ENCODE assay signal across 1 cellular context in the genomic region with DNA sequence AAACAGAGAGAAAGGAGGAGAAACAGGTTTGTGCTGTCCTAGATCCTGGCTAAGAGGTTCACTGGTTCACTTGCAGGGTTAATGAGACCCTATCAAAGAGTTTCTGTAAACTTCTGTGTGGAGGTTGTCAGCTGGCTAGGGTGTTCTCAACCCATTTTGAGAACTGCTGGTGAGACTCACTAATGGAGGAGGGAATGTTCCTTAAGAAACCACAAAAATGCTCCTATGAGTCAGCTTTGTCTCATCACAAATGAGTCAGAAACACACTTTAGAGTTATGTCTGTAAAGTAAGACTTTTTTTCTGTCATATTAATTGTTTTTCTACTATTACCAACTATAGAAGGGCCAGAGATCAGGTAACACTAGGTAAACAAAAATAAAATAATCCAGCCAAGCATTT.
TF ChIP-seq lines count a peak whose summit lies in the region.

No MANE protein-coding gene starts in this region.

TF ChIP-seq in GM12878, 131 proteins besides CTCF, POLR2A, EP300 and RAD21 (continued from another document and continues in another):
- TF ChIP-seq ZNF274 (IDR thresholded peaks at IDR 0.05; ENCODE audit: insufficient read depth, insufficient read length) (no peak), STAT1 (conservative IDR thresholded peaks at IDR 0.05) (no peak), ZSCAN29 (IDR thresholded peaks at IDR 0.05) (no peak), ZNF384 (IDR thresholded peaks at IDR 0.05; ENCODE audit: borderline replicate concordance, low read depth, low read length) (no peak), ZNF217 (IDR thresholded peaks at IDR 0.05) (no peak), ZNF622 (IDR thresholded peaks at IDR 0.05) (no peak), GABPA (IDR thresholded peaks at IDR 0.05; ENCODE audit: low read depth) (no peak), MYC (IDR thresholded peaks at IDR 0.05; ENCODE audit: insufficient read depth, insufficient read length, insufficient replicate concordance, low read length, severe bottlenecking) (no peak), SUPT20H (IDR thresholded peaks at IDR 0.05; ENCODE audit: borderline replicate concordance, control insufficient read depth, low read depth, low read length) (no peak), TCF12 (IDR thresholded peaks at IDR 0.05; ENCODE audit: low read depth, low read length) (no peak), ESRRA (IDR thresholded peaks at IDR 0.05; ENCODE audit: low read length) (no peak), RUNX3 (IDR thresholded peaks at IDR 0.05; ENCODE audit: low read length) (peak; percentile 96), CREM (IDR thresholded peaks at IDR 0.05; ENCODE audit: low read depth) (peak; percentile 65; the same call in 1 of the 2 replicates), IKZF2 (IDR thresholded peaks at IDR 0.05) (peak; percentile 17 to 38; a peak in 1 of 4 replicates), FOXM1 (IDR thresholded peaks at IDR 0.05; ENCODE audit: low read depth, low read length) (no peak; the same call in 1 of the 2 replicates), PML (IDR thresholded peaks at IDR 0.05; ENCODE audit: low read length) (no peak), ZBED1 (IDR thresholded peaks at IDR 0.05; ENCODE audit: borderline replicate concordance) (peak; percentile 24; the same call in 1 of the 2 replicates), TCF7 (IDR thresholded peaks at IDR 0.05; ENCODE audit: borderline replicate concordance) (0 out of 2 replicates have a peak, but pooled peaks have one; percentile 18), KAT2A (conservative IDR thresholded peaks at IDR 0.05; ENCODE audit: control insufficient read depth, low read depth, low read length) (no peak), CBFB (IDR thresholded peaks at IDR 0.05; ENCODE audit: low read depth) (0 out of 2 replicates have a peak, but pooled peaks have one; percentile 26), BACH1 (IDR thresholded peaks at IDR 0.05; ENCODE audit: borderline replicate concordance) (no peak), MYB (IDR thresholded peaks at IDR 0.05; ENCODE audit: borderline replicate concordance, low read depth, low read length) (no peak)
- TF ChIP-seq, protein P1, sequence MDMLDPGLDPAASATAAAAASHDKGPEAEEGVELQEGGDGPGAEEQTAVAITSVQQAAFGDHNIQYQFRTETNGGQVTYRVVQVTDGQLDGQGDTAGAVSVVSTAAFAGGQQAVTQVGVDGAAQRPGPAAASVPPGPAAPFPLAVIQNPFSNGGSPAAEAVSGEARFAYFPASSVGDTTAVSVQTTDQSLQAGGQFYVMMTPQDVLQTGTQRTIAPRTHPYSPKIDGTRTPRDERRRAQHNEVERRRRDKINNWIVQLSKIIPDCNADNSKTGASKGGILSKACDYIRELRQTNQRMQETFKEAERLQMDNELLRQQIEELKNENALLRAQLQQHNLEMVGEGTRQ (IDR thresholded peaks at IDR 0.05; ENCODE audit: borderline replicate concordance, low read depth, low read length), result no peak
- TF ChIP-seq, protein P2, sequence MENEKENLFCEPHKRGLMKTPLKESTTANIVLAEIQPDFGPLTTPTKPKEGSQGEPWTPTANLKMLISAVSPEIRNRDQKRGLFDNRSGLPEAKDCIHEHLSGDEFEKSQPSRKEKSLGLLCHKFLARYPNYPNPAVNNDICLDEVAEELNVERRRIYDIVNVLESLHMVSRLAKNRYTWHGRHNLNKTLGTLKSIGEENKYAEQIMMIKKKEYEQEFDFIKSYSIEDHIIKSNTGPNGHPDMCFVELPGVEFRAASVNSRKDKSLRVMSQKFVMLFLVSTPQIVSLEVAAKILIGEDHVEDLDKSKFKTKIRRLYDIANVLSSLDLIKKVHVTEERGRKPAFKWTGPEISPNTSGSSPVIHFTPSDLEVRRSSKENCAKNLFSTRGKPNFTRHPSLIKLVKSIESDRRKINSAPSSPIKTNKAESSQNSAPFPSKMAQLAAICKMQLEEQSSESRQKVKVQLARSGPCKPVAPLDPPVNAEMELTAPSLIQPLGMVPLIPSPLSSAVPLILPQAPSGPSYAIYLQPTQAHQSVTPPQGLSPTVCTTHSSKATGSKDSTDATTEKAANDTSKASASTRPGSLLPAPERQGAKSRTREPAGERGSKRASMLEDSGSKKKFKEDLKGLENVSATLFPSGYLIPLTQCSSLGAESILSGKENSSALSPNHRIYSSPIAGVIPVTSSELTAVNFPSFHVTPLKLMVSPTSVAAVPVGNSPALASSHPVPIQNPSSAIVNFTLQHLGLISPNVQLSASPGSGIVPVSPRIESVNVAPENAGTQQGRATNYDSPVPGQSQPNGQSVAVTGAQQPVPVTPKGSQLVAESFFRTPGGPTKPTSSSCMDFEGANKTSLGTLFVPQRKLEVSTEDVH (IDR thresholded peaks at IDR 0.05; ENCODE audit: low read depth, partially characterized antibody), result no peak
- TF ChIP-seq, protein P3, sequence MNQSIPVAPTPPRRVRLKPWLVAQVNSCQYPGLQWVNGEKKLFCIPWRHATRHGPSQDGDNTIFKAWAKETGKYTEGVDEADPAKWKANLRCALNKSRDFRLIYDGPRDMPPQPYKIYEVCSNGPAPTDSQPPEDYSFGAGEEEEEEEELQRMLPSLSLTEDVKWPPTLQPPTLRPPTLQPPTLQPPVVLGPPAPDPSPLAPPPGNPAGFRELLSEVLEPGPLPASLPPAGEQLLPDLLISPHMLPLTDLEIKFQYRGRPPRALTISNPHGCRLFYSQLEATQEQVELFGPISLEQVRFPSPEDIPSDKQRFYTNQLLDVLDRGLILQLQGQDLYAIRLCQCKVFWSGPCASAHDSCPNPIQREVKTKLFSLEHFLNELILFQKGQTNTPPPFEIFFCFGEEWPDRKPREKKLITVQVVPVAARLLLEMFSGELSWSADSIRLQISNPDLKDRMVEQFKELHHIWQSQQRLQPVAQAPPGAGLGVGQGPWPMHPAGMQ (IDR thresholded peaks at IDR 0.05; ENCODE audit: borderline replicate concordance), result no peak
- TF ChIP-seq, protein P4, sequence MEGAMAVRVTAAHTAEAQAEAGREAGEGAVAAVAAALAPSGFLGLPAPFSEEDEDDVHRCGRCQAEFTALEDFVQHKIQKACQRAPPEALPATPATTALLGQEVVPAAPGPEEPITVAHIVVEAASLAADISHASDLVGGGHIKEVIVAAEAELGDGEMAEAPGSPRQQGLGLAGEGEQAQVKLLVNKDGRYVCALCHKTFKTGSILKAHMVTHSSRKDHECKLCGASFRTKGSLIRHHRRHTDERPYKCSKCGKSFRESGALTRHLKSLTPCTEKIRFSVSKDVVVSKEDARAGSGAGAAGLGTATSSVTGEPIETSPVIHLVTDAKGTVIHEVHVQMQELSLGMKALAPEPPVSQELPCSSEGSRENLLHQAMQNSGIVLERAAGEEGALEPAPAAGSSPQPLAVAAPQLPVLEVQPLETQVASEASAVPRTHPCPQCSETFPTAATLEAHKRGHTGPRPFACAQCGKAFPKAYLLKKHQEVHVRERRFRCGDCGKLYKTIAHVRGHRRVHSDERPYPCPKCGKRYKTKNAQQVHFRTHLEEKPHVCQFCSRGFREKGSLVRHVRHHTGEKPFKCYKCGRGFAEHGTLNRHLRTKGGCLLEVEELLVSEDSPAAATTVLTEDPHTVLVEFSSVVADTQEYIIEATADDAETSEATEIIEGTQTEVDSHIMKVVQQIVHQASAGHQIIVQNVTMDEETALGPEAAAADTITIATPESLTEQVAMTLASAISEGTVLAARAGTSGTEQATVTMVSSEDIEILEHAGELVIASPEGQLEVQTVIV (IDR thresholded peaks at IDR 0.05; ENCODE audit: borderline replicate concordance, partially characterized antibody), result no peak
- TF ChIP-seq, protein P5, sequence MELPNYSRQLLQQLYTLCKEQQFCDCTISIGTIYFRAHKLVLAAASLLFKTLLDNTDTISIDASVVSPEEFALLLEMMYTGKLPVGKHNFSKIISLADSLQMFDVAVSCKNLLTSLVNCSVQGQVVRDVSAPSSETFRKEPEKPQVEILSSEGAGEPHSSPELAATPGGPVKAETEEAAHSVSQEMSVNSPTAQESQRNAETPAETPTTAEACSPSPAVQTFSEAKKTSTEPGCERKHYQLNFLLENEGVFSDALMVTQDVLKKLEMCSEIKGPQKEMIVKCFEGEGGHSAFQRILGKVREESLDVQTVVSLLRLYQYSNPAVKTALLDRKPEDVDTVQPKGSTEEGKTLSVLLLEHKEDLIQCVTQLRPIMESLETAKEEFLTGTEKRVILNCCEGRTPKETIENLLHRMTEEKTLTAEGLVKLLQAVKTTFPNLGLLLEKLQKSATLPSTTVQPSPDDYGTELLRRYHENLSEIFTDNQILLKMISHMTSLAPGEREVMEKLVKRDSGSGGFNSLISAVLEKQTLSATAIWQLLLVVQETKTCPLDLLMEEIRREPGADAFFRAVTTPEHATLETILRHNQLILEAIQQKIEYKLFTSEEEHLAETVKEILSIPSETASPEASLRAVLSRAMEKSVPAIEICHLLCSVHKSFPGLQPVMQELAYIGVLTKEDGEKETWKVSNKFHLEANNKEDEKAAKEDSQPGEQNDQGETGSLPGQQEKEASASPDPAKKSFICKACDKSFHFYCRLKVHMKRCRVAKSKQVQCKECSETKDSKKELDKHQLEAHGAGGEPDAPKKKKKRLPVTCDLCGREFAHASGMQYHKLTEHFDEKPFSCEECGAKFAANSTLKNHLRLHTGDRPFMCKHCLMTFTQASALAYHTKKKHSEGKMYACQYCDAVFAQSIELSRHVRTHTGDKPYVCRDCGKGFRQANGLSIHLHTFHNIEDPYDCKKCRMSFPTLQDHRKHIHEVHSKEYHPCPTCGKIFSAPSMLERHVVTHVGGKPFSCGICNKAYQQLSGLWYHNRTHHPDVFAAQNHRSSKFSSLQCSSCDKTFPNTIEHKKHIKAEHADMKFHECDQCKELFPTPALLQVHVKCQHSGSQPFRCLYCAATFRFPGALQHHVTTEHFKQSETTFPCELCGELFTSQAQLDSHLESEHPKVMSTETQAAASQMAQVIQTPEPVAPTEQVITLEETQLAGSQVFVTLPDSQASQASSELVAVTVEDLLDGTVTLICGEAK (IDR thresholded peaks at IDR 0.05; ENCODE audit: borderline replicate concordance), result no peak
- TF ChIP-seq, protein P6, sequence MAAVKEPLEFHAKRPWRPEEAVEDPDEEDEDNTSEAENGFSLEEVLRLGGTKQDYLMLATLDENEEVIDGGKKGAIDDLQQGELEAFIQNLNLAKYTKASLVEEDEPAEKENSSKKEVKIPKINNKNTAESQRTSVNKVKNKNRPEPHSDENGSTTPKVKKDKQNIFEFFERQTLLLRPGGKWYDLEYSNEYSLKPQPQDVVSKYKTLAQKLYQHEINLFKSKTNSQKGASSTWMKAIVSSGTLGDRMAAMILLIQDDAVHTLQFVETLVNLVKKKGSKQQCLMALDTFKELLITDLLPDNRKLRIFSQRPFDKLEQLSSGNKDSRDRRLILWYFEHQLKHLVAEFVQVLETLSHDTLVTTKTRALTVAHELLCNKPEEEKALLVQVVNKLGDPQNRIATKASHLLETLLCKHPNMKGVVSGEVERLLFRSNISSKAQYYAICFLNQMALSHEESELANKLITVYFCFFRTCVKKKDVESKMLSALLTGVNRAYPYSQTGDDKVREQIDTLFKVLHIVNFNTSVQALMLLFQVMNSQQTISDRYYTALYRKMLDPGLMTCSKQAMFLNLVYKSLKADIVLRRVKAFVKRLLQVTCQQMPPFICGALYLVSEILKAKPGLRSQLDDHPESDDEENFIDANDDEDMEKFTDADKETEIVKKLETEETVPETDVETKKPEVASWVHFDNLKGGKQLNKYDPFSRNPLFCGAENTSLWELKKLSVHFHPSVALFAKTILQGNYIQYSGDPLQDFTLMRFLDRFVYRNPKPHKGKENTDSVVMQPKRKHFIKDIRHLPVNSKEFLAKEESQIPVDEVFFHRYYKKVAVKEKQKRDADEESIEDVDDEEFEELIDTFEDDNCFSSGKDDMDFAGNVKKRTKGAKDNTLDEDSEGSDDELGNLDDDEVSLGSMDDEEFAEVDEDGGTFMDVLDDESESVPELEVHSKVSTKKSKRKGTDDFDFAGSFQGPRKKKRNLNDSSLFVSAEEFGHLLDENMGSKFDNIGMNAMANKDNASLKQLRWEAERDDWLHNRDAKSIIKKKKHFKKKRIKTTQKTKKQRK (IDR thresholded peaks at IDR 0.05; ENCODE audit: low read depth, low read length), result no peak
- TF ChIP-seq, protein P7, sequence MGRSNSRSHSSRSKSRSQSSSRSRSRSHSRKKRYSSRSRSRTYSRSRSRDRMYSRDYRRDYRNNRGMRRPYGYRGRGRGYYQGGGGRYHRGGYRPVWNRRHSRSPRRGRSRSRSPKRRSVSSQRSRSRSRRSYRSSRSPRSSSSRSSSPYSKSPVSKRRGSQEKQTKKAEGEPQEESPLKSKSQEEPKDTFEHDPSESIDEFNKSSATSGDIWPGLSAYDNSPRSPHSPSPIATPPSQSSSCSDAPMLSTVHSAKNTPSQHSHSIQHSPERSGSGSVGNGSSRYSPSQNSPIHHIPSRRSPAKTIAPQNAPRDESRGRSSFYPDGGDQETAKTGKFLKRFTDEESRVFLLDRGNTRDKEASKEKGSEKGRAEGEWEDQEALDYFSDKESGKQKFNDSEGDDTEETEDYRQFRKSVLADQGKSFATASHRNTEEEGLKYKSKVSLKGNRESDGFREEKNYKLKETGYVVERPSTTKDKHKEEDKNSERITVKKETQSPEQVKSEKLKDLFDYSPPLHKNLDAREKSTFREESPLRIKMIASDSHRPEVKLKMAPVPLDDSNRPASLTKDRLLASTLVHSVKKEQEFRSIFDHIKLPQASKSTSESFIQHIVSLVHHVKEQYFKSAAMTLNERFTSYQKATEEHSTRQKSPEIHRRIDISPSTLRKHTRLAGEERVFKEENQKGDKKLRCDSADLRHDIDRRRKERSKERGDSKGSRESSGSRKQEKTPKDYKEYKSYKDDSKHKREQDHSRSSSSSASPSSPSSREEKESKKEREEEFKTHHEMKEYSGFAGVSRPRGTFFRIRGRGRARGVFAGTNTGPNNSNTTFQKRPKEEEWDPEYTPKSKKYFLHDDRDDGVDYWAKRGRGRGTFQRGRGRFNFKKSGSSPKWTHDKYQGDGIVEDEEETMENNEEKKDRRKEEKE (IDR thresholded peaks at IDR 0.05), result no peak
- TF ChIP-seq, protein P8, sequence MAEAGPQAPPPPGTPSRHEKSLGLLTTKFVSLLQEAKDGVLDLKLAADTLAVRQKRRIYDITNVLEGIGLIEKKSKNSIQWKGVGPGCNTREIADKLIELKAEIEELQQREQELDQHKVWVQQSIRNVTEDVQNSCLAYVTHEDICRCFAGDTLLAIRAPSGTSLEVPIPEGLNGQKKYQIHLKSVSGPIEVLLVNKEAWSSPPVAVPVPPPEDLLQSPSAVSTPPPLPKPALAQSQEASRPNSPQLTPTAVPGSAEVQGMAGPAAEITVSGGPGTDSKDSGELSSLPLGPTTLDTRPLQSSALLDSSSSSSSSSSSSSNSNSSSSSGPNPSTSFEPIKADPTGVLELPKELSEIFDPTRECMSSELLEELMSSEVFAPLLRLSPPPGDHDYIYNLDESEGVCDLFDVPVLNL (IDR thresholded peaks at IDR 0.05; ENCODE audit: low read depth, low read length), result no peak
